ENCODE assay signal across 16 cellular contexts in the genomic region with DNA sequence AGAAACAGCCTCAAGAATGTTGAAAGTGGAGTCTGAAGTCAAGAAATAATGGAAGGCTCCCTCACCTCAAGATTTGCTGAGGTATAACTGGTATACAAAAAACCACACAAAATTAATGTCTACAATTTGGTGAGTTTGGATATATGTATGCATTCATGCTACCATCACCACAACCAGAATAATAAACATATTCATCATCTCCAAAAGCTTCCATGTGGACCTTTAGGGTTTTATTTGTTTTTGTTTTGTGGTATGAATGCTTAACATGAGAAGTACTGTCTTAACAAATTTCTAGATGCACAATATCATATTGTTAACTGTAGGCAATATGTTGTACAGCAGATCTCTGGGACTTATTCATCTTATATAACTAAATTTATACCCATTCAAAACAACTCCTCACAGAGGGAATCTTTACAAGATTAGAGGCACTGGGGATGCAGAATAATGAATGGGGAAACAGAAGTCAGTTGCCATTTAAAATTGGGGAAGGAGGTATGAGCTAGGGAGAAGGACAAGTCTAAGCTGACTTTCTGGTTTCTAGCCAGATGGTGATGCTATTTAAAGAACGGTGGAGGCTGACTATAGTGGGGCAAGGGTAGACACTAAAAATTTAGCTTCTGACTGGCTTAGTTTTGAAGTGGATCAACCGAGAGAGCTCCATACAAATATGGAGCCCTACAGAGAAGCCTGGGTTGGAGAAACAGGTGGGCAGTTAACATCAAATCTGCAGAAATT.
DNase-seq lines count a peak whose midpoint lies in the region; ATAC-seq and TF ChIP-seq lines count a peak whose summit lies in the region.
"Had no signal": no experiment of that assay in that cellular context is flagged by ENCODE, and none has a peak within 500 bp of the region (broad histone marks: within the 10 kb centered on the region; RNA-seq: fewer than 3 reads in every experiment).

No MANE protein-coding gene starts in this region.

- ATAC-seq in activated naive CD8-positive, alpha-beta T cell treated with anti-CD3 and anti-CD28 coated beads, Interleukin-2, amount 50 U/mL, for 24 hours = no peak

- intact Hi-C loops in uterus (cut with DNase I; ENCODE audit: low total_unique reads) = no loop called here

- H3K36me3 ChIP-seq in uterus = no peaks in the 10 kb centered on the region

- TF ChIP-seq POLR2A in uterus (IDR thresholded peaks at IDR 0.05) = no peak

- peaks cover 0 to 3% of the 10 kb centered on the region in 2 donors for H3K4me1 ChIP-seq in uterus

- H3K4me3 Mint-ChIP-seq in activated naive CD8-positive, alpha-beta T cell treated with anti-CD3 and anti-CD28 coated beads, Interleukin-2, amount 50 U/mL, for 24 hours = no peak overlapping the region
- H3K4me3 Mint-ChIP-seq: CD14-positive monocyte, HFFc6 had no signal

- H3K36me3 Mint-ChIP-seq in activated naive CD8-positive, alpha-beta T cell treated with anti-CD3 and anti-CD28 coated beads, Interleukin-2, amount 50 U/mL, for 24 hours (ENCODE audit: low read depth) = no peaks in the 10 kb centered on the region
- H3K36me3 Mint-ChIP-seq: CD14-positive monocyte had no signal

- no peaks in the 10 kb centered on the region for H3K27me3 Mint-ChIP-seq in activated naive CD8-positive, alpha-beta T cell treated with anti-CD3 and anti-CD28 coated beads, Interleukin-2, amount 50 U/mL, for 24 hours

- no peak overlapping the region for H3K4me3 ChIP-seq in uterus
- H3K4me3 ChIP-seq: GM23248 had no signal

- no peak overlapping the region for H3K27ac Mint-ChIP-seq in activated naive CD8-positive, alpha-beta T cell treated with anti-CD3 and anti-CD28 coated beads, Interleukin-2, amount 50 U/mL, for 24 hours
- H3K27ac Mint-ChIP-seq: HFFc6 had no signal

- H3K27ac ChIP-seq in uterus = peak overlapping the region; percentile 5 to 29
- H3K27ac ChIP-seq: GM23248 had no signal

- TF ChIP-seq CTCF in uterus (IDR thresholded peaks at IDR 0.05) = no peak

- H3K9me3 Mint-ChIP-seq in activated naive CD8-positive, alpha-beta T cell treated with anti-CD3 and anti-CD28 coated beads, Interleukin-2, amount 50 U/mL, for 24 hours = no peaks in the 10 kb centered on the region
- H3K9me3 Mint-ChIP-seq: HFFc6 had no signal

- H3K9me3 ChIP-seq in uterus = no peaks in the 10 kb centered on the region

- DNase-seq in SKM-1 treated with dmso at 0.1 percent for 144 hours (lab: John Stamatoyannopoulos, UW; ENCODE audit: unreplicated experiment) = peak; percentile 43
- no peak for DNase-seq in SKM-1 (lab: John Stamatoyannopoulos, UW; ENCODE audit: unreplicated experiment)
- peak; percentile 30 for DNase-seq in NCI-H1694 treated with DMSO at 0.1 percent for 48 hours (lab: John Stamatoyannopoulos, UW)
- DNase-seq in foreskin melanocyte = peak; percentile 60
- DNase-seq in uterus = no peak
- DNase-seq in germinal center (ENCODE audit: low spot score) = no peak
- no peak for DNase-seq in iPS-NIHi11 (ENCODE audit: low spot score)
- no peak for DNase-seq in activated naive CD8-positive, alpha-beta T cell treated with anti-CD3 and anti-CD28 coated beads, Interleukin-2, amount 50 U/mL, for 24 hours
- DNase-seq: COR-L47, GM23248, HFFc6, KG1, NCI-H1417, NCI-H748 treated with DMSO at 0.1 percent for 48 hours, SIG-M5 had no signal

- no peaks in the 10 kb centered on the region for H3K27me3 ChIP-seq in uterus

- H3K4me1 Mint-ChIP-seq in activated naive CD8-positive, alpha-beta T cell treated with anti-CD3 and anti-CD28 coated beads, Interleukin-2, amount 50 U/mL, for 24 hours = no peaks in the 10 kb centered on the region
- H3K4me1 Mint-ChIP-seq: CD14-positive monocyte had no signal

Comparison
In these comparisons a context has a peak if more than half of its experiments do, and no peak if none do; other contexts are left out.
1. DNase-seq: peak in SKM-1 treated with dmso at 0.1 percent for 144 hours (single experiment), NCI-H1694 treated with DMSO at 0.1 percent for 48 hours (single experiment) and foreskin melanocyte (single experiment); none in SKM-1 (single experiment), uterus (0 of 2), germinal center (single experiment), iPS-NIHi11 (single experiment) and activated naive CD8-positive, alpha-beta T cell treated with anti-CD3 and anti-CD28 coated beads, Interleukin-2, amount 50 U/mL, for 24 hours (single experiment).